Comparison of ENCODE assay signal across 10 cellular contexts in the genomic region with DNA sequence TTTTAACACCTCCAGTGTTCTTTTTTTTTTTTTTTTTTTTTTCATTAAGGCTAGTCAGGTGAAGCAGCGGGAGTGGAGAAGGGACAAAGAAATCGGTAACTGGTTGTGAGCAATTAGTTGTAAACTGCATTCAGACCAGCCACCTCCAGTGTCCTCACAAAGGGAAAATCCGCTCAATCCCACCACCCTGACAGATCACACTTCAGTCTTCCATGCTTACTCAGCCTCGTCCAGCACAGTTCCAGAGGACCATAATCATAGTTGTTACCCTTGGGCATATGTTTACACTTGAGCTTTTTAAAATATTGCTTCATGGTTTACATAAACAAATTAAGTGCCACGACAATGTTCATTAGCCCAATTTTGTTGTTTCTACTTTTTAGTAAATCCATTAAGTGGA. TPM values are rescaled to one million over a fixed set of nuclear protein-coding genes. Genes with fewer than 3 reads are reported as not detected.
A peak's percentile ranks its signal among the peaks of the same experiment; 100 is the strongest.
DNase-seq lines count a peak whose midpoint lies in the region; TF ChIP-seq lines count a peak whose summit lies in the region.
"Had no signal": no experiment of that assay in that cellular context is flagged by ENCODE, and none has a peak within 500 bp of the region (broad histone marks: within the 10 kb centered on the region; RNA-seq: fewer than 3 reads in every experiment).

No MANE protein-coding gene starts in this region.

- no peaks in the 10 kb centered on the region for H3K9me3 Mint-ChIP-seq in activated T-helper 1 cell treated with anti-CD3 and anti-CD28 coated beads, Interleukin-12 subunit alpha, Interleukin-12 subunit beta, Interleukin-2, Interleukin-4 antibody, amounts not matched to agents 30 ng/mL and 10 ng/mL and 1 ng/mL, durations not matched to agents 14 hours and 24 hours and 36 hours
- H3K9me3 Mint-ChIP-seq in activated CD4-positive, alpha-beta T cell treated with anti-CD3 and anti-CD28 coated beads, Interleukin-2, amount 10 ng/mL, durations not matched to agents 24 days and 14 days, result no peaks in the 10 kb centered on the region
- H3K9me3 Mint-ChIP-seq: stimulated activated naive B cell treated with anti-CD40 and anti-IgM and Interleukin-4, amounts not matched to agents 10 μg/mL and 1 μg/mL and 100 μg/mL, for 72 hours had no signal

- intact Hi-C loops in activated T-helper 1 cell treated with anti-CD3 and anti-CD28 coated beads, Interleukin-12 subunit alpha, Interleukin-12 subunit beta, Interleukin-2, Interleukin-4 antibody, amounts not matched to agents 30 ng/mL and 10 ng/mL and 1 ng/mL, durations not matched to agents 14 hours and 24 hours and 36 hours (cut with micrococcal nuclease), result no loop called here
- intact Hi-C loops in activated CD4-positive, alpha-beta T cell treated with anti-CD3 and anti-CD28 coated beads, Interleukin-2, amount 10 ng/mL, durations not matched to agents 24 days and 14 days (cut with micrococcal nuclease), result no loop called here

- DNase-seq in activated T-helper 1 cell treated with anti-CD3 and anti-CD28 coated beads, Interleukin-12 subunit alpha, Interleukin-12 subunit beta, Interleukin-2, Interleukin-4 antibody, amounts not matched to agents 30 ng/mL and 10 ng/mL and 1 ng/mL, durations not matched to agents 14 hours and 24 hours and 36 hours (ENCODE audit: low spot score), result no peak
- DNase-seq in globus pallidus (ENCODE audit: low spot score) (peak; percentile 32), renal cortical epithelial cell (ENCODE audit: low read depth) (peak; percentile 21), HEK293T (ENCODE audit: extremely low spot score) (no peak), KG1 (lab: John Stamatoyannopoulos, UW) (no peak), 8988T (no peak)
- no peak for DNase-seq in activated CD4-positive, alpha-beta T cell treated with anti-CD3 and anti-CD28 coated beads, Interleukin-2, amount 10 ng/mL, durations not matched to agents 24 days and 14 days
- DNase-seq: NCI-H510A; stimulated activated naive B cell treated with anti-CD40 and anti-IgM and Interleukin-4, amounts not matched to agents 10 μg/mL and 1 μg/mL and 100 μg/mL, for 72 hours had no signal

- no peaks in the 10 kb centered on the region for H3K27me3 ChIP-seq in ACC112 (ENCODE audit: insufficient read depth, low read length)

- H3K36me3 Mint-ChIP-seq in activated T-helper 1 cell treated with anti-CD3 and anti-CD28 coated beads, Interleukin-12 subunit alpha, Interleukin-12 subunit beta, Interleukin-2, Interleukin-4 antibody, amounts not matched to agents 30 ng/mL and 10 ng/mL and 1 ng/mL, durations not matched to agents 14 hours and 24 hours and 36 hours (ENCODE audit: low read depth), result peaks cover 28% of the 10 kb centered on the region
- H3K36me3 Mint-ChIP-seq in activated CD4-positive, alpha-beta T cell treated with anti-CD3 and anti-CD28 coated beads, Interleukin-2, amount 10 ng/mL, durations not matched to agents 24 days and 14 days (ENCODE audit: low read depth), result peaks cover 41% of the 10 kb centered on the region

- H3K4me3 Mint-ChIP-seq in activated T-helper 1 cell treated with anti-CD3 and anti-CD28 coated beads, Interleukin-12 subunit alpha, Interleukin-12 subunit beta, Interleukin-2, Interleukin-4 antibody, amounts not matched to agents 30 ng/mL and 10 ng/mL and 1 ng/mL, durations not matched to agents 14 hours and 24 hours and 36 hours, result no peak overlapping the region
- no peak overlapping the region for H3K4me3 Mint-ChIP-seq in activated CD4-positive, alpha-beta T cell treated with anti-CD3 and anti-CD28 coated beads, Interleukin-2, amount 10 ng/mL, durations not matched to agents 24 days and 14 days
- H3K4me3 Mint-ChIP-seq: stimulated activated naive B cell treated with anti-CD40 and anti-IgM and Interleukin-4, amounts not matched to agents 10 μg/mL and 1 μg/mL and 100 μg/mL, for 72 hours had no signal

- peaks cover 26% of the 10 kb centered on the region for H3K36me3 ChIP-seq in ACC112 (ENCODE audit: insufficient read depth, low read length)

- peaks cover 9% of the 10 kb centered on the region for H3K4me1 Mint-ChIP-seq in activated T-helper 1 cell treated with anti-CD3 and anti-CD28 coated beads, Interleukin-12 subunit alpha, Interleukin-12 subunit beta, Interleukin-2, Interleukin-4 antibody, amounts not matched to agents 30 ng/mL and 10 ng/mL and 1 ng/mL, durations not matched to agents 14 hours and 24 hours and 36 hours (ENCODE audit: low read depth)
- peaks cover 20% of the 10 kb centered on the region for H3K4me1 Mint-ChIP-seq in activated CD4-positive, alpha-beta T cell treated with anti-CD3 and anti-CD28 coated beads, Interleukin-2, amount 10 ng/mL, durations not matched to agents 24 days and 14 days

- peak overlapping the region; percentile 21; the same call in 1 of the 2 replicates for H3K4me3 ChIP-seq in ACC112 (ENCODE audit: low read depth, low read length)

- H3K27ac Mint-ChIP-seq in activated T-helper 1 cell treated with anti-CD3 and anti-CD28 coated beads, Interleukin-12 subunit alpha, Interleukin-12 subunit beta, Interleukin-2, Interleukin-4 antibody, amounts not matched to agents 30 ng/mL and 10 ng/mL and 1 ng/mL, durations not matched to agents 14 hours and 24 hours and 36 hours, result peak overlapping the region; percentile 23
- no peak overlapping the region for H3K27ac Mint-ChIP-seq in activated CD4-positive, alpha-beta T cell treated with anti-CD3 and anti-CD28 coated beads, Interleukin-2, amount 10 ng/mL, durations not matched to agents 24 days and 14 days
- H3K27ac Mint-ChIP-seq: stimulated activated naive B cell treated with anti-CD40 and anti-IgM and Interleukin-4, amounts not matched to agents 10 μg/mL and 1 μg/mL and 100 μg/mL, for 72 hours had no signal

- H3K27ac ChIP-seq in ACC112 (ENCODE audit: low read depth, low read length), result peak overlapping the region; percentile 82

- peaks cover 50% of the 10 kb centered on the region for H3K79me2 ChIP-seq in ACC112 (ENCODE audit: control insufficient read depth, insufficient read depth, low read length, unreplicated experiment)

- H2AFZ ChIP-seq in ACC112 (ENCODE audit: low read length, unreplicated experiment), result no peak overlapping the region

- no peaks in the 10 kb centered on the region for H3K27me3 Mint-ChIP-seq in activated T-helper 1 cell treated with anti-CD3 and anti-CD28 coated beads, Interleukin-12 subunit alpha, Interleukin-12 subunit beta, Interleukin-2, Interleukin-4 antibody, amounts not matched to agents 30 ng/mL and 10 ng/mL and 1 ng/mL, durations not matched to agents 14 hours and 24 hours and 36 hours (ENCODE audit: insufficient read depth)
- H3K27me3 Mint-ChIP-seq in activated CD4-positive, alpha-beta T cell treated with anti-CD3 and anti-CD28 coated beads, Interleukin-2, amount 10 ng/mL, durations not matched to agents 24 days and 14 days, result no peaks in the 10 kb centered on the region
- H3K27me3 Mint-ChIP-seq: stimulated activated naive B cell treated with anti-CD40 and anti-IgM and Interleukin-4, amounts not matched to agents 10 μg/mL and 1 μg/mL and 100 μg/mL, for 72 hours had no signal

- CTCF ChIA-PET in HEK293T (lab: Yijun Ruan, JAX), result interaction anchor here (1.2 kb wide), 1 partner anchor 214 kb away, joined by 3 read pairs; no protein-coding TSS in a partner anchor

- peaks cover 40% of the 10 kb centered on the region for H3K4me1 ChIP-seq in ACC112 (ENCODE audit: control insufficient read depth, insufficient read depth, low read length, unreplicated experiment)

- POLR2A ChIA-PET in HEK293T (lab: Yijun Ruan, JAX), result interaction anchor here (1.0 kb wide), 1 partner anchor 11 kb away, joined by 3 read pairs; the partner anchor contains the start of gene DYNLRB1

TF ChIP-seq in HEK293T, 16 proteins besides CTCF, POLR2A, EP300 and RAD21:
- TF ChIP-seq NFRKB (IDR thresholded peaks at IDR 0.05), result no peak
- TF ChIP-seq ZNF384 (IDR thresholded peaks at IDR 0.05), result no peak
- TF ChIP-seq CTBP1 (IDR thresholded peaks at IDR 0.05; ENCODE audit: borderline replicate concordance), result no peak
- TF ChIP-seq FOXM1 (IDR thresholded peaks at IDR 0.05; ENCODE audit: borderline replicate concordance), result no peak
- no peak for TF ChIP-seq BHLHE40 (IDR thresholded peaks at IDR 0.05; ENCODE audit: borderline replicate concordance)
- no peak for TF ChIP-seq LEF1 (IDR thresholded peaks at IDR 0.05; ENCODE audit: borderline replicate concordance)
- no peak for TF ChIP-seq L3MBTL2 (conservative IDR thresholded peaks at IDR 0.05)
- TF ChIP-seq SUZ12 (IDR thresholded peaks at IDR 0.05), result no peak
- TF ChIP-seq HDGF (IDR thresholded peaks at IDR 0.05; ENCODE audit: borderline replicate concordance), result no peak
- no peak for TF ChIP-seq TARDBP (IDR thresholded peaks at IDR 0.05)
- no peak for TF ChIP-seq ELF4 (IDR thresholded peaks at IDR 0.05)
- no peak for TF ChIP-seq FOXA1 (IDR thresholded peaks at IDR 0.05)

RNA-seq across cellular contexts. Expression of gene DYNLRB1, which starts 10.2 kb away (rescaled TPM):
- 92.0 and 104 TPM in 2 replicates for total RNA-seq in activated T-helper 1 cell treated with anti-CD3 and anti-CD28 coated beads, Interleukin-12 subunit alpha, Interleukin-12 subunit beta, Interleukin-2, Interleukin-4 antibody, amounts not matched to agents 30 ng/mL and 10 ng/mL and 1 ng/mL, durations not matched to agents 14 hours and 24 hours and 36 hours
- total RNA-seq in renal cortical epithelial cell, result 30.6 and 60.1 TPM in 2 replicates
- 96.5 and 98.9 TPM in 2 replicates for total RNA-seq in activated CD4-positive, alpha-beta T cell treated with anti-CD3 and anti-CD28 coated beads, Interleukin-2, amount 10 ng/mL, durations not matched to agents 24 days and 14 days

RNA-seq across cellular contexts. Expression of gene MAP1LC3A, which starts 32.1 kb away (rescaled TPM):
- total RNA-seq in activated T-helper 1 cell treated with anti-CD3 and anti-CD28 coated beads, Interleukin-12 subunit alpha, Interleukin-12 subunit beta, Interleukin-2, Interleukin-4 antibody, amounts not matched to agents 30 ng/mL and 10 ng/mL and 1 ng/mL, durations not matched to agents 14 hours and 24 hours and 36 hours, result 6.1 and 7.3 TPM in 2 replicates
- total RNA-seq in renal cortical epithelial cell, result 14.9 and 43.3 TPM in 2 replicates
- 3.1 and 3.6 TPM in 2 replicates for total RNA-seq in activated CD4-positive, alpha-beta T cell treated with anti-CD3 and anti-CD28 coated beads, Interleukin-2, amount 10 ng/mL, durations not matched to agents 24 days and 14 days

Comparison
In these comparisons a context has a peak if more than half of its experiments do, and no peak if none do; other contexts are left out.
1. DNase-seq: peak in globus pallidus (single experiment) and renal cortical epithelial cell (single experiment); none in activated T-helper 1 cell treated with anti-CD3 and anti-CD28 coated beads, Interleukin-12 subunit alpha, Interleukin-12 subunit beta, Interleukin-2, Interleukin-4 antibody, amounts not matched to agents 30 ng/mL and 10 ng/mL and 1 ng/mL, durations not matched to agents 14 hours and 24 hours and 36 hours (single experiment), HEK293T (single experiment), KG1 (single experiment), activated CD4-positive, alpha-beta T cell treated with anti-CD3 and anti-CD28 coated beads, Interleukin-2, amount 10 ng/mL, durations not matched to agents 24 days and 14 days (single experiment) and 8988T (single experiment).